ENCODE assay signal across 7 cellular contexts in the genomic region with DNA sequence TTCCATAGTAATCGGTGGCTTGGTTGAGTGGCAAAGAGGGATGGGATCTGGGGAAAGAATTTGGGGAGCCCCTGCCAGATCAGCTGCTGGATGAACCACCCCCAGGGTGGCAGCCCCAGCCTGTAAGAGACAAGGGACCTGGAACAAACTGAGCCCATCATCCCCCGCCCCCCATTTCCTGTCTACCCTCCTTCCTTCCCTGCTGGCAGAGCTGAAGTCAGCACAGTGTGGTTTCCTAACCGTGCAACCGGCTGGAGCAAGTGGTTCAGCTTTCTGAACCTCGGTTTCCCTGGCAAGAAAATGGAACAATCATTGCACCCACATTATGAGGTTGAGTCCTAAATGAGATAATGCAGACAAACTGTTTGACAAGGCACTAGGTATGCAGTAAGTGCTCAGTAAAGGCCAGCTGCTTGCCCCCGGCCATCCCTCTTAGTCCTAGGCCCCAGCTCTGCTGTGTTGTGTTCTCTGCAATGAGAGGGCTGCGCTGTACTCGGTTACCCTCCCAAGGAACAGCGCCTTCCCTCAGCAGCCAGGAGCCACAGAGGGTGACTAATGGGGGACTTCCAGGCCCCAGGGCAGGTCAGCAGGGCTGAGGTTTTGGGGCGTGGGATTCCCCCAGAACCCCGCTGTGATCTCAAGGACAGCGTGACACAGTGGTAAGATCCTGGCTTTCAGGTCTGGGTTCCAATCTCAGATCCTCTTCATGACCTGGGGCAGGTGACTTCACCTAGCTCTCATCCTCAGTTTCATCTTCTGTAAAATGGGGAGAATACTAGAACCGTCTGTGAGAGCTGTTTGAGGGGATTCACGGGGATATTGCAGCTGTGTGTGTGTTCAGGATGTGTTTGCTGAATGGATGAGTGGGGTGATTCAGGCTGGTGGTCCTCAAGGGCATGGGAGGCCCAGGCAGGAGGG. TPM values are rescaled to one million over a fixed set of nuclear protein-coding genes. Genes with fewer than 3 reads are reported as not detected.
A peak's percentile ranks its signal among the peaks of the same experiment; 100 is the strongest.
DNase-seq lines count a peak whose midpoint lies in the region; ATAC-seq and TF ChIP-seq lines count a peak whose summit lies in the region.

No MANE protein-coding gene starts in this region.

- H2AFZ ChIP-seq in SK-N-SH (ENCODE audit: low read depth) = no peak overlapping the region

- no peak for TF ChIP-seq CTCF in SK-N-SH (IDR thresholded peaks at IDR 0.05)

- H3K79me2 ChIP-seq in SK-N-SH (ENCODE audit: insufficient read depth) = no peaks in the 10 kb centered on the region

- POLR2A ChIA-PET in SK-N-SH (lab: Yijun Ruan, JAX) = interaction anchor here (0.9 kb wide), 1 partner anchor 12 kb away, joined by 3 read pairs; no protein-coding TSS in a partner anchor

- peak overlapping the region; percentile 14 for H3K27ac ChIP-seq in duodenal mucosa (ENCODE audit: low read depth, low read length)
- H3K27ac ChIP-seq in SK-N-SH (ENCODE audit: low read depth in 2 of 2, low read length in 1 of 2) = no peak overlapping the region

- H3K27me3 ChIP-seq in duodenal mucosa (ENCODE audit: control insufficient read depth in 1 of 2, insufficient read depth in 2 of 2, low read length in 2 of 2) (no peaks in the 10 kb centered on the region), SK-N-SH (ENCODE audit: insufficient read depth) (no peaks in the 10 kb centered on the region)

- peak; percentile 65 for ATAC-seq in GM19324 (IDR thresholded peaks at IDR 0.05; ENCODE audit: low FRiP score, unreplicated experiment)
- ATAC-seq in HG03280 (IDR thresholded peaks at IDR 0.05; ENCODE audit: unreplicated experiment) = peak; percentile 76
- ATAC-seq in activated CD4-positive, CD25-positive, alpha-beta regulatory T cell treated with anti-CD3 and anti-CD28 coated beads, Interleukin-2, amount 50 U/mL, for 24 hours = peak; percentile 94 to 96

- WGBS in SK-N-SH (ENCODE audit: low lambda C conversion rate) = 76% methylated on average over 12 of the region's 14 CpGs

- TF ChIP-seq RAD21 in SK-N-SH (IDR thresholded peaks at IDR 0.05; ENCODE audit: low read length) = no peak

- H3K9me2 ChIP-seq in SK-N-SH = no peaks in the 10 kb centered on the region

- no peak overlapping the region for H3K4me3 ChIP-seq in duodenal mucosa (ENCODE audit: low read depth in 1 of 2, low read length in 2 of 2)
- H3K4me3 ChIP-seq in SK-N-SH (ENCODE audit: low read depth in 2 of 2, low read length in 1 of 2) = no peak overlapping the region

- no peak for TF ChIP-seq EP300 in SK-N-SH (IDR thresholded peaks at IDR 0.05; ENCODE audit: borderline replicate concordance in 1 of 2, low read depth in 1 of 2, low read length in 1 of 2)

- H3K9me3 ChIP-seq in duodenal mucosa (ENCODE audit: control insufficient read depth in 1 of 2, low read length in 2 of 2) (peaks cover 3 to 5% of the 10 kb centered on the region in 2 donors), SK-N-SH (no peaks in the 10 kb centered on the region)

- no peak overlapping the region for H3K4me2 ChIP-seq in SK-N-SH

- no peaks in the 10 kb centered on the region for H3K36me3 ChIP-seq in duodenal mucosa (ENCODE audit: control insufficient read depth in 1 of 2, insufficient read depth in 2 of 2, low read length in 2 of 2)
- H3K36me3 ChIP-seq in SK-N-SH (replicated peaks in 1 of 2; ENCODE audit: control insufficient read depth in 1 of 2, insufficient read depth in 2 of 2, low read length in 1 of 2) = no peaks in the 10 kb centered on the region

- peak; percentile 55 to 81 (median 65) for DNase-seq in stimulated activated CD4-positive, alpha-beta T cell treated with anti-CD3 and anti-CD28 coated beads, TNF-alpha, amount 100 ng/mL, for 24 hours (ENCODE audit: low read depth in 3 of 3)
- DNase-seq in SK-N-SH (no peak), NCI-H748 (lab: John Stamatoyannopoulos, UW; ENCODE audit: unreplicated experiment) (no peak)

- H4K20me1 ChIP-seq in SK-N-SH (ENCODE audit: insufficient read depth) = no peaks in the 10 kb centered on the region

- CTCF ChIA-PET in SK-N-SH (lab: Yijun Ruan, JAX) = interaction anchor here (0.6 to 19.2 kb wide), 51 partner anchors 11 to 705 kb away, joined by 3 to 503 read pairs (median 5); a partner anchor contains a TSS

- H3K4me1 ChIP-seq in duodenal mucosa (ENCODE audit: control insufficient read depth in 1 of 2, insufficient read depth in 2 of 2, low read length in 2 of 2) (peaks cover 12 to 17% of the 10 kb centered on the region in 2 donors), SK-N-SH (ENCODE audit: control insufficient read depth in 1 of 2, insufficient read depth in 2 of 2, low read depth in 1 of 2, low read length in 1 of 2) (no peaks in the 10 kb centered on the region; a peak in 1 of 4 replicates)

- H3K9ac ChIP-seq in duodenal mucosa (ENCODE audit: low read depth in 1 of 2, low read length in 2 of 2) (peak overlapping the region in 1 of 2 donors; percentile 3), SK-N-SH (no peak overlapping the region)

- peaks cover 6% of the 10 kb centered on the region for H3F3A ChIP-seq in SK-N-SH (replicated peaks; ENCODE audit: insufficient read depth)

TF ChIP-seq in SK-N-SH, 30 proteins besides CTCF, POLR2A, EP300 and RAD21:
- TF ChIP-seq GABPA (IDR thresholded peaks at IDR 0.05; ENCODE audit: low read depth) (no peak), NFIC (IDR thresholded peaks at IDR 0.05; ENCODE audit: borderline replicate concordance) (no peak), FOXJ3 (CRISPR knock-in tag; IDR thresholded peaks at IDR 0.05) (no peak), TEAD4 (IDR thresholded peaks at IDR 0.05; ENCODE audit: borderline replicate concordance, insufficient read depth) (no peak), MEF2A (IDR thresholded peaks at IDR 0.05; ENCODE audit: borderline replicate concordance, low read depth) (no peak)
- TF ChIP-seq, protein P1, sequence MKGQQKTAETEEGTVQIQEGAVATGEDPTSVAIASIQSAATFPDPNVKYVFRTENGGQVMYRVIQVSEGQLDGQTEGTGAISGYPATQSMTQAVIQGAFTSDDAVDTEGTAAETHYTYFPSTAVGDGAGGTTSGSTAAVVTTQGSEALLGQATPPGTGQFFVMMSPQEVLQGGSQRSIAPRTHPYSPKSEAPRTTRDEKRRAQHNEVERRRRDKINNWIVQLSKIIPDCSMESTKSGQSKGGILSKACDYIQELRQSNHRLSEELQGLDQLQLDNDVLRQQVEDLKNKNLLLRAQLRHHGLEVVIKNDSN (IDR thresholded peaks at IDR 0.05; ENCODE audit: borderline replicate concordance, low read depth) = no peak
- TF ChIP-seq, protein P2, sequence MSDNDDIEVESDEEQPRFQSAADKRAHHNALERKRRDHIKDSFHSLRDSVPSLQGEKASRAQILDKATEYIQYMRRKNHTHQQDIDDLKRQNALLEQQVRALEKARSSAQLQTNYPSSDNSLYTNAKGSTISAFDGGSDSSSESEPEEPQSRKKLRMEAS (IDR thresholded peaks at IDR 0.05; ENCODE audit: low read depth) = no peak
TF ChIP-seq in SK-N-SH: peak in this region for 0.

RNA-seq across cellular contexts. Expression of a gene that starts 16.5 kb away (rescaled TPM):
- 2.8 and 3.2 TPM in 2 replicates for polyA plus RNA-seq in SK-N-SH (2012; rRNA removed)
- polyA plus RNA-seq in SK-N-SH (2012; cell fraction: cytosol; rRNA removed) = 1.3 and 2.1 TPM in 2 replicates
- polyA plus RNA-seq in SK-N-SH (2012; cell fraction: nucleus; rRNA removed) = 5.8 and 6.0 TPM in 2 replicates

RNA-seq across cellular contexts. Expression of a gene that starts 19.3 kb away (rescaled TPM):
- 25.7 and 28.2 TPM in 2 replicates for polyA plus RNA-seq in SK-N-SH (2012; rRNA removed)
- 19.1 and 26.9 TPM in 2 replicates for polyA plus RNA-seq in SK-N-SH (2012; cell fraction: cytosol; rRNA removed)
- 9.4 and 11.8 TPM in 2 replicates for polyA plus RNA-seq in SK-N-SH (2012; cell fraction: nucleus; rRNA removed)

RNA-seq across cellular contexts. Expression of a gene that starts 54.8 kb away (rescaled TPM):
- polyA plus RNA-seq in SK-N-SH (2012; rRNA removed) = 165 and 166 TPM in 2 replicates
- polyA plus RNA-seq in SK-N-SH (2012; cell fraction: cytosol; rRNA removed) = 165 and 208 TPM in 2 replicates
- 180 and 206 TPM in 2 replicates for polyA plus RNA-seq in SK-N-SH (2012; cell fraction: nucleus; rRNA removed)

RNA-seq across cellular contexts. Expression of a gene that starts 56.2 kb away (rescaled TPM):
- 23.4 and 28.9 TPM in 2 replicates for polyA plus RNA-seq in SK-N-SH (2012; rRNA removed)
- polyA plus RNA-seq in SK-N-SH (2012; cell fraction: cytosol; rRNA removed) = 25.3 and 27.8 TPM in 2 replicates
- 61.7 and 64.4 TPM in 2 replicates for polyA plus RNA-seq in SK-N-SH (2012; cell fraction: nucleus; rRNA removed)

Comparison
In these comparisons a context has a peak if more than half of its experiments do, and no peak if none do; other contexts are left out.
1. DNase-seq: peak in stimulated activated CD4-positive, alpha-beta T cell treated with anti-CD3 and anti-CD28 coated beads, TNF-alpha, amount 100 ng/mL, for 24 hours (3 of 3); none in SK-N-SH (single experiment) and NCI-H748 (single experiment).
2. Peak in every context shown above with its lines, with median percentiles within 50 percentile points of each other: ATAC-seq.